In genomic region chr6:109299695-109300564, GRCh38 we compare ENCODE assay signal across 14 cellular contexts.
DNase-seq lines count a peak whose midpoint lies in the region; TF ChIP-seq lines count a peak whose summit lies in the region.
"Had no signal": no experiment of that assay in that cellular context is flagged by ENCODE, and none has a peak within 500 bp of the region (broad histone marks: within the 10 kb centered on the region; RNA-seq: fewer than 3 reads in every experiment).

No MANE protein-coding gene starts in this region.

- H4K20me1 ChIP-seq in DOHH2 (ENCODE audit: control insufficient read depth, insufficient read depth, low read depth, low read length): no peaks in the 10 kb centered on the region

- no peaks in the 10 kb centered on the region for H3K27me3 ChIP-seq in DOHH2 (ENCODE audit: control insufficient read depth, low read length)
- H3K27me3 ChIP-seq in rectal smooth muscle tissue (ENCODE audit: control insufficient read depth, insufficient read depth, low read length): no peaks in the 10 kb centered on the region
- H3K27me3 ChIP-seq: neutrophil had no signal

- H3K79me2 ChIP-seq in DOHH2 (ENCODE audit: control insufficient read depth, low read length): no peaks in the 10 kb centered on the region

- DNase-seq in NCI-H1092 (lab: John Stamatoyannopoulos, UW): peak; percentile 31
- peak; percentile 62 for DNase-seq in cerebellum (ENCODE audit: low spot score)
- DNase-seq in stimulated activated CD4-positive, alpha-beta T cell treated with anti-CD3 and anti-CD28 coated beads, Interleukin-4, amount 100 ng/mL, for 4 hours: no peak
- DNase-seq in H4 (ENCODE audit: low spot score): no peak
- DNase-seq in effector CD8-positive, alpha-beta T cell (lab: John Stamatoyannopoulos, UW): no peak
- no peak for DNase-seq in pons (ENCODE audit: low spot score)
- DNase-seq: activated CD8-positive, alpha-beta memory T cell treated with anti-CD3 and anti-CD28 coated beads for 24 hours; activated naive CD8-positive, alpha-beta T cell treated with anti-CD3 and anti-CD28 coated beads, Interleukin-2, amount 10 ng/mL, durations not matched to agents 7 days and 5 days; CD4-positive, alpha-beta memory T cell; foreskin melanocyte; T-helper 17 cell had no signal

- H3K9ac ChIP-seq in rectal smooth muscle tissue (ENCODE audit: low read length): no peak overlapping the region

- H3K4me1 ChIP-seq in DOHH2 (ENCODE audit: control insufficient read depth, low read length) (peaks cover 30% of the 10 kb centered on the region), rectal smooth muscle tissue (ENCODE audit: control insufficient read depth, insufficient read depth, low read length) (peaks cover 12% of the 10 kb centered on the region)

- no peak for TF ChIP-seq CTCF in DOHH2 (IDR thresholded peaks at IDR 0.05; ENCODE audit: low read depth, low read length, poor library complexity, severe bottlenecking)

- H3K4me2 ChIP-seq in DOHH2 (ENCODE audit: low read length): peak overlapping the region; percentile 18

- no peaks in the 10 kb centered on the region for H3K9me2 ChIP-seq in DOHH2 (replicated peaks; ENCODE audit: control insufficient read depth, low read length)

- H3K36me3 ChIP-seq in DOHH2 (ENCODE audit: control insufficient read depth, low read length): no peaks in the 10 kb centered on the region
- no peaks in the 10 kb centered on the region for H3K36me3 ChIP-seq in rectal smooth muscle tissue (ENCODE audit: control insufficient read depth, insufficient read depth, low read length)
- H3K36me3 ChIP-seq: neutrophil had no signal

- H3K9me3 ChIP-seq in DOHH2 (ENCODE audit: control insufficient read depth, insufficient read depth, low read length): no peaks in the 10 kb centered on the region
- H3K9me3 ChIP-seq: neutrophil had no signal

- no peaks in the 10 kb centered on the region for H3F3A ChIP-seq in DOHH2 (ENCODE audit: control insufficient read depth, insufficient read depth)

- H3K4me3 ChIP-seq in DOHH2 (ENCODE audit: low read length) (no peak overlapping the region), rectal smooth muscle tissue (ENCODE audit: low read length) (no peak overlapping the region)

- H3K27ac ChIP-seq in DOHH2 (ENCODE audit: low read depth, low read length) (no peak overlapping the region), rectal smooth muscle tissue (ENCODE audit: low read depth, low read length) (peak overlapping the region; percentile 74)
- H3K27ac ChIP-seq: neutrophil had no signal

Comparison
In these comparisons a context has a peak if more than half of its experiments do, and no peak if none do; other contexts are left out.
1. DNase-seq: peak in NCI-H1092 (single experiment) and cerebellum (single experiment); none in stimulated activated CD4-positive, alpha-beta T cell treated with anti-CD3 and anti-CD28 coated beads, Interleukin-4, amount 100 ng/mL, for 4 hours (0 of 2), H4 (single experiment), effector CD8-positive, alpha-beta T cell (single experiment) and pons (single experiment).